ENCODE assay signal across 1 cellular context in genomic region chr20:31841928-31842327, GRCh38.
A peak's percentile ranks its signal among the peaks of the same experiment; 100 is the strongest.
TF ChIP-seq lines count a peak whose summit lies in the region.

No MANE protein-coding gene starts in this region.

TF ChIP-seq in IMR-90, 13 proteins besides CTCF, POLR2A, EP300 and RAD21:
- no peak for TF ChIP-seq CEBPB (IDR thresholded peaks at IDR 0.05; ENCODE audit: low read depth, low read length)
- TF ChIP-seq, protein P1, sequence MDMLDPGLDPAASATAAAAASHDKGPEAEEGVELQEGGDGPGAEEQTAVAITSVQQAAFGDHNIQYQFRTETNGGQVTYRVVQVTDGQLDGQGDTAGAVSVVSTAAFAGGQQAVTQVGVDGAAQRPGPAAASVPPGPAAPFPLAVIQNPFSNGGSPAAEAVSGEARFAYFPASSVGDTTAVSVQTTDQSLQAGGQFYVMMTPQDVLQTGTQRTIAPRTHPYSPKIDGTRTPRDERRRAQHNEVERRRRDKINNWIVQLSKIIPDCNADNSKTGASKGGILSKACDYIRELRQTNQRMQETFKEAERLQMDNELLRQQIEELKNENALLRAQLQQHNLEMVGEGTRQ (IDR thresholded peaks at IDR 0.05; ENCODE audit: low read depth, low read length) = no peak
- TF ChIP-seq MXI1 (IDR thresholded peaks at IDR 0.05; ENCODE audit: borderline replicate concordance, low read depth, low read length) = no peak
- no peak for TF ChIP-seq RFX5 (IDR thresholded peaks at IDR 0.05; ENCODE audit: low read depth, low read length)
- 0 out of 2 replicates have a peak, but pooled peaks have one; percentile 24 for TF ChIP-seq MAZ (IDR thresholded peaks at IDR 0.05; ENCODE audit: borderline replicate concordance, low read depth, low read length)
- no peak for TF ChIP-seq SMC3 (IDR thresholded peaks at IDR 0.05; ENCODE audit: low read depth, low read length)
- 0 out of 2 replicates have a peak, but pooled peaks have one; percentile 15 for TF ChIP-seq FOS (IDR thresholded peaks at IDR 0.05; ENCODE audit: low read depth, low read length)
- TF ChIP-seq CHD1 (IDR thresholded peaks at IDR 0.05; ENCODE audit: low read depth, low read length) = no peak
- TF ChIP-seq RCOR1 (IDR thresholded peaks at IDR 0.05; ENCODE audit: insufficient replicate concordance, low read length) = no peak
- TF ChIP-seq NFE2L2 (IDR thresholded peaks at IDR 0.05; ENCODE audit: low read depth, low read length) = no peak
- TF ChIP-seq MAFK (IDR thresholded peaks at IDR 0.05; ENCODE audit: low read depth, low read length) = no peak
